8 cellular contexts compared by ENCODE assay signal in the genomic region with DNA sequence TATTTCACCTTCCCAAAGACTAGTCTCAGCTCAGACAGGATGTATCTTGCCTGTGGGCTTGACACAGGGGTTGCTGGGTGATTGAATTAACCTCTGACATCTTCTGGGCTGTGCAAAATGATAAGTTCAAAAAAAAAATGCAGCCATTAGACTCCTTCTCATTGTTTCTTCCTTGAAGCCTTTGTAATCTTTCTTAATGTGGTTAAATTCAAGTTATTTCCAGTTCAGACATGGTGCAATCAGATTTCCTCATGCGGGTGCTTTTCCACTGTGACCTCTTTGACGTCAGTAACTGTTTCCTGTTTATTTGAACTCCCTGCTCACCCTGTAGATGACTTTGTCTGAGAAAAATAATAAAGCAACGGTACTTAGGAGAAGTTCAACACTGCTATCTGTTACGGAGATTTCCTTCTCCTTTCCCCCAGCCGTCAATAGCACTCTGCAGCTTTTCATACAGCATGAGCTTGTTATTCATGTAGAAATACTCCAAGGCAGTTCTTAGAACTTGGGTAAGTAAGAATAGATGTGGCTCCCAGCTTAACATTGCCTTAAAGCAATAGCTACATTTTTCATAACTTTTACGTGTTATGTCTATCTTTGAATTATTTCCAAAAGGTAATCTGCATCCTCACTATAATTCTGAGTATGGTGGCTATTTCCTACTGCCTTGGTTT.
DNase-seq lines count a peak whose midpoint lies in the region; ATAC-seq lines count a peak whose summit lies in the region.

No MANE protein-coding gene starts in this region.

- DNase-seq in RPMI7951 (ENCODE audit: low read depth) (peak; percentile 80), hepatic stellate cell (ENCODE audit: low spot score) (peak; percentile 65), smooth muscle cell of the brain vasculature (ENCODE audit: low read depth, low spot score) (peak; percentile 78), G401 (ENCODE audit: low spot score) (no peak)
- no peak for DNase-seq in activated naive CD8-positive, alpha-beta T cell treated with anti-CD3 and anti-CD28 coated beads, Interleukin-2, amount 50 U/mL, for 24 hours

- in situ Hi-C loops in G401 (cut with HindIII; ENCODE audit: low sequenced_read_pairs), result no loop called here

- peak overlapping the region; percentile 73 for H3K4me3 Mint-ChIP-seq in activated naive CD8-positive, alpha-beta T cell treated with anti-CD3 and anti-CD28 coated beads, Interleukin-2, amount 50 U/mL, for 24 hours

- ATAC-seq in GM18517 (IDR thresholded peaks at IDR 0.05; ENCODE audit: unreplicated experiment) (peak; percentile 24), HG03342 (IDR thresholded peaks at IDR 0.05; ENCODE audit: unreplicated experiment) (no peak), HG03045 (IDR thresholded peaks at IDR 0.05; ENCODE audit: unreplicated experiment) (no peak)
- peak; percentile 47 for ATAC-seq in activated naive CD8-positive, alpha-beta T cell treated with anti-CD3 and anti-CD28 coated beads, Interleukin-2, amount 50 U/mL, for 24 hours

- peak overlapping the region; percentile 96 for H3K27ac Mint-ChIP-seq in activated naive CD8-positive, alpha-beta T cell treated with anti-CD3 and anti-CD28 coated beads, Interleukin-2, amount 50 U/mL, for 24 hours

- H3K4me1 Mint-ChIP-seq in activated naive CD8-positive, alpha-beta T cell treated with anti-CD3 and anti-CD28 coated beads, Interleukin-2, amount 50 U/mL, for 24 hours, result peaks cover 94% of the 10 kb centered on the region

- peaks cover 67% of the 10 kb centered on the region for H3K36me3 Mint-ChIP-seq in activated naive CD8-positive, alpha-beta T cell treated with anti-CD3 and anti-CD28 coated beads, Interleukin-2, amount 50 U/mL, for 24 hours (ENCODE audit: low read depth)

- peaks cover 3% of the 10 kb centered on the region for H3K27me3 Mint-ChIP-seq in activated naive CD8-positive, alpha-beta T cell treated with anti-CD3 and anti-CD28 coated beads, Interleukin-2, amount 50 U/mL, for 24 hours

- H3K9me3 Mint-ChIP-seq in activated naive CD8-positive, alpha-beta T cell treated with anti-CD3 and anti-CD28 coated beads, Interleukin-2, amount 50 U/mL, for 24 hours, result no peaks in the 10 kb centered on the region

Comparison
In these comparisons a context has a peak if more than half of its experiments do, and no peak if none do; other contexts are left out.
1. ATAC-seq: peak in GM18517 (single experiment) and activated naive CD8-positive, alpha-beta T cell treated with anti-CD3 and anti-CD28 coated beads, Interleukin-2, amount 50 U/mL, for 24 hours (single experiment); none in HG03342 (single experiment) and HG03045 (single experiment).
2. DNase-seq: peak in RPMI7951 (single experiment), hepatic stellate cell (single experiment) and smooth muscle cell of the brain vasculature (single experiment); none in activated naive CD8-positive, alpha-beta T cell treated with anti-CD3 and anti-CD28 coated beads, Interleukin-2, amount 50 U/mL, for 24 hours (single experiment) and G401 (single experiment).